Comparison of ENCODE assay signal across 8 cellular contexts in genomic region chr2:195656131-195656858, GRCh38. TPM values are rescaled to one million over a fixed set of nuclear protein-coding genes. Genes with fewer than 3 reads are reported as not detected.
DNase-seq lines count a peak whose midpoint lies in the region; ATAC-seq and TF ChIP-seq lines count a peak whose summit lies in the region.

No MANE protein-coding gene starts in this region.

- H3K36me3 ChIP-seq in left lung (no peaks in the 10 kb centered on the region), thoracic aorta (no peaks in the 10 kb centered on the region)

- DNase-seq in AG09309 (ENCODE audit: low read depth), result no peak
- DNase-seq in activated naive CD4-positive, alpha-beta T cell treated with anti-CD3 and anti-CD28 coated beads, Interleukin-2, amount 50 U/mL, for 72 hours (ENCODE audit: low spot score in 2 of 2), result no peak
- DNase-seq in left lung, result no peak
- DNase-seq in thoracic aorta (ENCODE audit: low spot score), result no peak
- no peak for DNase-seq in A172 (ENCODE audit: low spot score)
- no peak for DNase-seq in foreskin melanocyte

- ATAC-seq in HG02623 (IDR thresholded peaks at IDR 0.05; ENCODE audit: unreplicated experiment) (peak; percentile 27), left lung (no peak), thoracic aorta (ENCODE audit: insufficient number of reproducible peaks, low FRiP score, low read depth) (no peak), GM21529 (IDR thresholded peaks at IDR 0.05; ENCODE audit: unreplicated experiment) (no peak)
- peak; percentile 54 to 66 for ATAC-seq in activated naive CD4-positive, alpha-beta T cell treated with anti-CD3 and anti-CD28 coated beads, Interleukin-2, amount 50 U/mL, for 72 hours

- H3K27me3 ChIP-seq in left lung (no peaks in the 10 kb centered on the region), thoracic aorta (replicated peaks; ENCODE audit: insufficient read depth) (no peaks in the 10 kb centered on the region)

- H3K4me3 ChIP-seq in AG09309 (ENCODE audit: control insufficient read depth, low read depth, low read length), result peak overlapping the region; percentile 16
- H3K4me3 ChIP-seq in left lung, result peak overlapping the region; percentile 25 to 84
- H3K4me3 ChIP-seq in thoracic aorta, result peak overlapping the region; percentile 90

- H3K27ac Mint-ChIP-seq in activated naive CD4-positive, alpha-beta T cell treated with anti-CD3 and anti-CD28 coated beads, Interleukin-2, amount 50 U/mL, for 72 hours, result peak overlapping the region; percentile 99 to 100

- H3K27ac ChIP-seq in left lung (peak overlapping the region; percentile 96 to 99), thoracic aorta (peak overlapping the region; percentile 69 to 98)

- peaks cover 0 to 3% of the 10 kb centered on the region in 2 donors for H3K9me3 Mint-ChIP-seq in activated naive CD4-positive, alpha-beta T cell treated with anti-CD3 and anti-CD28 coated beads, Interleukin-2, amount 50 U/mL, for 72 hours

- intact Hi-C loops in left lung (cut with DNase I), result loop anchor here in 1 of 2 donors (10.0 kb wide), 1 partner anchor 161 kb away; no protein-coding TSS in a partner anchor

- H3K36me3 Mint-ChIP-seq in activated naive CD4-positive, alpha-beta T cell treated with anti-CD3 and anti-CD28 coated beads, Interleukin-2, amount 50 U/mL, for 72 hours, result peaks cover 15 to 44% of the 10 kb centered on the region in 2 donors

- TF ChIP-seq CTCF in AG09309 (IDR thresholded peaks at IDR 0.05; ENCODE audit: control insufficient read depth, insufficient read depth, low read depth, low read length, missing control alignments), result no peak
- no peak for TF ChIP-seq CTCF in left lung (IDR thresholded peaks at IDR 0.05)
- TF ChIP-seq CTCF in thoracic aorta (IDR thresholded peaks at IDR 0.05), result no peak

- H3K4me1 ChIP-seq in left lung (peaks cover 12 to 38% of the 10 kb centered on the region in 2 donors), thoracic aorta (ENCODE audit: control insufficient read depth in 1 of 2, low read depth in 2 of 2) (peaks cover 16 to 21% of the 10 kb centered on the region in 2 donors)

- H3K9me3 ChIP-seq in left lung (no peaks in the 10 kb centered on the region), thoracic aorta (no peaks in the 10 kb centered on the region)

RNA-seq across cellular contexts. Expression of gene SLC39A10, which starts 0.7 kb away (rescaled TPM):
- total RNA-seq in activated naive CD4-positive, alpha-beta T cell treated with anti-CD3 and anti-CD28 coated beads, Interleukin-2, amount 50 U/mL, for 72 hours, result 10 to 100 TPM; 52.3 to 53.3 TPM
- total RNA-seq in left lung, result 10 to 100 TPM; 25.7 to 38.5 TPM
- total RNA-seq in thoracic aorta, result 10 to 100 TPM; 12.5 to 13.1 TPM
- 38.7 and 46.4 TPM in 2 replicates for total RNA-seq in A172 (2014; rRNA removed; shearing (Covaris generic))

Comparison
In these comparisons a context has a peak if more than half of its experiments do, and no peak if none do; other contexts are left out.
1. H3K4me3 ChIP-seq: peak in every context shown above with its lines; median percentile 90 in thoracic aorta; 54 in left lung; 16 in AG09309.
2. ATAC-seq: peak in HG02623 (single experiment) and activated naive CD4-positive, alpha-beta T cell treated with anti-CD3 and anti-CD28 coated beads, Interleukin-2, amount 50 U/mL, for 72 hours (2 of 2); none in left lung (single experiment), thoracic aorta (single experiment) and GM21529 (single experiment).